In genomic region chr6:133957780-133958242, GRCh38 we compare ENCODE assay signal across 21 cellular contexts. TPM values are rescaled to one million over a fixed set of nuclear protein-coding genes. Genes with fewer than 3 reads are reported as not detected.
DNase-seq lines count a peak whose midpoint lies in the region; ATAC-seq and TF ChIP-seq lines count a peak whose summit lies in the region.
"Had no signal": no experiment of that assay in that cellular context is flagged by ENCODE, and none has a peak within 500 bp of the region (broad histone marks: within the 10 kb centered on the region; RNA-seq: fewer than 3 reads in every experiment).

No MANE protein-coding gene starts in this region.

- ATAC-seq in esophagus mucosa, result no peak
- ATAC-seq: left lung; naive thymus-derived CD4-positive, alpha-beta T cell had no signal

- no peak for DNase-seq in CD8-positive, alpha-beta memory T cell
- DNase-seq in KG1 (lab: John Stamatoyannopoulos, UW) (peak; percentile 40), UCSD-AML1 (lab: John Stamatoyannopoulos, UW; ENCODE audit: unreplicated experiment) (peak; percentile 24), glutamatergic neuron (no peak), epidermal melanocyte (ENCODE audit: insufficient read length, low spot score) (no peak), GM10248 (ENCODE audit: extremely low spot score) (no peak), HK-2 (ENCODE audit: unreplicated experiment) (no peak)
- DNase-seq: ACHN; activated CD4-positive, alpha-beta T cell treated with anti-CD3 and anti-CD28 coated beads, Interleukin-2, amount 10 ng/mL, durations not matched to agents 24 days and 14 days; brain microvascular endothelial cell; C1 segment of cervical spinal cord; endodermal cell; H7; left lung; naive thymus-derived CD4-positive, alpha-beta T cell; NCI-H1694 treated with DMSO at 0.1 percent for 48 hours; NCI-H748 treated with DMSO at 0.1 percent for 48 hours; ovary; upper lobe of left lung had no signal

- H3K4me3 ChIP-seq in CD8-positive, alpha-beta memory T cell (ENCODE audit: low read length), result no peak overlapping the region
- H3K4me3 ChIP-seq: left lung, ovary, right atrium auricular region, upper lobe of left lung had no signal

- no peak for TF ChIP-seq CTCF in glutamatergic neuron (IDR thresholded peaks at IDR 0.05; ENCODE audit: partially characterized antibody, unreplicated experiment)
- no peak for TF ChIP-seq CTCF in GM10248 (IDR thresholded peaks at IDR 0.05; ENCODE audit: control extremely low read depth, extremely low read depth, low read depth, missing control alignments)

- no peaks in the 10 kb centered on the region for H3K27me3 Mint-ChIP-seq in CD8-positive, alpha-beta memory T cell
- H3K27me3 Mint-ChIP-seq in glutamatergic neuron (ENCODE audit: unreplicated experiment), result peaks cover 10% of the 10 kb centered on the region
- H3K27me3 Mint-ChIP-seq: activated CD4-positive, alpha-beta T cell treated with anti-CD3 and anti-CD28 coated beads, Interleukin-2, amount 10 ng/mL, durations not matched to agents 24 days and 14 days; naive thymus-derived CD4-positive, alpha-beta T cell had no signal

- H3K4me1 ChIP-seq in CD8-positive, alpha-beta memory T cell (ENCODE audit: insufficient read depth, low read length), result peaks cover 48% of the 10 kb centered on the region

- no peaks in the 10 kb centered on the region for H3K9me3 ChIP-seq in CD8-positive, alpha-beta memory T cell (ENCODE audit: low read length)
- H3K9me3 ChIP-seq: left lung, ovary, right atrium auricular region, upper lobe of left lung had no signal

- no peaks in the 10 kb centered on the region for H3K9me3 Mint-ChIP-seq in CD8-positive, alpha-beta memory T cell
- H3K9me3 Mint-ChIP-seq in glutamatergic neuron (ENCODE audit: unreplicated experiment), result peaks cover 17% of the 10 kb centered on the region
- H3K9me3 Mint-ChIP-seq: activated CD4-positive, alpha-beta T cell treated with anti-CD3 and anti-CD28 coated beads, Interleukin-2, amount 10 ng/mL, durations not matched to agents 24 days and 14 days; endodermal cell; naive thymus-derived CD4-positive, alpha-beta T cell had no signal

- no peaks in the 10 kb centered on the region for H3K36me3 ChIP-seq in CD8-positive, alpha-beta memory T cell (ENCODE audit: insufficient read depth, low read length)
- H3K36me3 ChIP-seq: brain microvascular endothelial cell, left lung, ovary, right atrium auricular region, upper lobe of left lung had no signal

- H3K4me3 Mint-ChIP-seq in CD8-positive, alpha-beta memory T cell, result peak overlapping the region in 2 of 7 donors; percentile 39 to 40
- peak overlapping the region; percentile 99 for H3K4me3 Mint-ChIP-seq in glutamatergic neuron (ENCODE audit: unreplicated experiment)
- H3K4me3 Mint-ChIP-seq: activated CD4-positive, alpha-beta T cell treated with anti-CD3 and anti-CD28 coated beads, Interleukin-2, amount 10 ng/mL, durations not matched to agents 24 days and 14 days; endodermal cell had no signal

- peaks cover 72 to 89% (median 86%) of the 10 kb centered on the region in 3 donors for H3K4me1 Mint-ChIP-seq in CD8-positive, alpha-beta memory T cell
- peaks cover 41% of the 10 kb centered on the region for H3K4me1 Mint-ChIP-seq in glutamatergic neuron (ENCODE audit: low read depth, unreplicated experiment)

- POLR2A ChIA-PET in CD8-positive, alpha-beta memory T cell (lab: Charles Lee), result no interaction called here
- POLR2A ChIA-PET in GM10248 (lab: Yijun Ruan, JAX), result no interaction called here

- peaks cover 0 to 7% (median under 1%) of the 10 kb centered on the region in 3 donors for H3K36me3 Mint-ChIP-seq in CD8-positive, alpha-beta memory T cell
- H3K36me3 Mint-ChIP-seq in glutamatergic neuron (ENCODE audit: unreplicated experiment), result no peaks in the 10 kb centered on the region

- peak overlapping the region; percentile 75 for H3K27ac ChIP-seq in CD8-positive, alpha-beta memory T cell (ENCODE audit: low read depth, low read length)
- H3K27ac ChIP-seq: brain microvascular endothelial cell, left lung, ovary had no signal

- H3K27ac Mint-ChIP-seq in CD8-positive, alpha-beta memory T cell, result peak overlapping the region in 6 of 8 donors; percentile 3 to 83 (median 52)
- peak overlapping the region; percentile 92 for H3K27ac Mint-ChIP-seq in glutamatergic neuron (ENCODE audit: unreplicated experiment)
- H3K27ac Mint-ChIP-seq: activated CD4-positive, alpha-beta T cell treated with anti-CD3 and anti-CD28 coated beads, Interleukin-2, amount 10 ng/mL, durations not matched to agents 24 days and 14 days had no signal

- CTCF ChIA-PET in CD8-positive, alpha-beta memory T cell (lab: Charles Lee), result interaction anchor here (0.7 to 1.7 kb wide), 5 partner anchors 12 to 105 kb away, joined by 3 to 6 read pairs (median 5); no protein-coding TSS in a partner anchor
- CTCF ChIA-PET in GM10248 (lab: Yijun Ruan, JAX), result interaction anchor here (0.9 to 2.3 kb wide), 12 partner anchors 9 to 139 kb away, joined by 3 to 18 read pairs (median 6); no protein-coding TSS in a partner anchor

- no peaks in the 10 kb centered on the region for H3K27me3 ChIP-seq in CD8-positive, alpha-beta memory T cell (ENCODE audit: insufficient read depth, low read length, poor library complexity, severe bottlenecking)
- H3K27me3 ChIP-seq: brain microvascular endothelial cell, left lung, ovary, right atrium auricular region, upper lobe of left lung had no signal

RNA-seq across cellular contexts. Expression of gene TBPL1, which starts 4.8 kb away (rescaled TPM):
- total RNA-seq in CD8-positive, alpha-beta memory T cell, result 10 to 100 TPM; 51.9 to 52.8 TPM
- 70.9 TPM for polyA plus RNA-seq in CD8-positive, alpha-beta memory T cell
- total RNA-seq in glutamatergic neuron (ENCODE audit: unreplicated experiment) (156 TPM), esophagus mucosa (11.4 TPM)

Comparison
In these comparisons a context has a peak if more than half of its experiments do, and no peak if none do; other contexts are left out.
1. DNase-seq: peak in KG1 (single experiment) and UCSD-AML1 (single experiment); none in CD8-positive, alpha-beta memory T cell (0 of 5), glutamatergic neuron (single experiment), epidermal melanocyte (single experiment), GM10248 (single experiment) and HK-2 (single experiment).